Comparison of ENCODE assay signal across 14 cellular contexts in genomic region chr9:31541626-31542025, GRCh38.
A peak's percentile ranks its signal among the peaks of the same experiment; 100 is the strongest.
DNase-seq lines count a peak whose midpoint lies in the region; ATAC-seq and TF ChIP-seq lines count a peak whose summit lies in the region.
"Had no signal": no experiment of that assay in that cellular context is flagged by ENCODE, and none has a peak within 500 bp of the region (broad histone marks: within the 10 kb centered on the region; RNA-seq: fewer than 3 reads in every experiment).

No MANE protein-coding gene starts in this region.

- DNase-seq in Ammon's horn (ENCODE audit: low spot score) (peak; percentile 76), NCI-H146 treated with DMSO at 0.1 percent for 48 hours (lab: John Stamatoyannopoulos, UW; ENCODE audit: unreplicated experiment) (peak; percentile 76), esophagus muscularis mucosa (ENCODE audit: extremely low spot score) (no peak), omental fat pad (ENCODE audit: low spot score) (no peak), SIG-M5 (lab: John Stamatoyannopoulos, UW) (no peak), coronary artery (ENCODE audit: low spot score) (no peak), HT-29 (ENCODE audit: low spot score) (no peak)
- DNase-seq: activated T-cell treated with anti-CD3 and anti-CD28 coated beads, Interleukin-2, amount 50 U/mL, for 24 hours; naive B cell; NCI-H774 had no signal

- peaks cover 0 to 47% (median 46%) of the 10 kb centered on the region in 4 donors for H3K4me1 ChIP-seq in esophagus muscularis mucosa

- no peak for TF ChIP-seq CTCF in esophagus muscularis mucosa (IDR thresholded peaks at IDR 0.05)
- TF ChIP-seq CTCF in omental fat pad (IDR thresholded peaks at IDR 0.05), result no peak
- TF ChIP-seq CTCF in coronary artery (IDR thresholded peaks at IDR 0.05), result no peak

- ATAC-seq in omental fat pad (ENCODE audit: low FRiP score), result peak; percentile 42
- no peak for ATAC-seq in GM21423 (IDR thresholded peaks at IDR 0.05; ENCODE audit: unreplicated experiment)

- no peak for TF ChIP-seq EP300 in esophagus muscularis mucosa (IDR thresholded peaks at IDR 0.05)

- H3K27me3 ChIP-seq in esophagus muscularis mucosa, result no peaks in the 10 kb centered on the region
- H3K27me3 ChIP-seq: adrenal gland, sigmoid colon, upper lobe of left lung had no signal

- 41% methylated on average over 2 of the region's 2 CpGs for WGBS in esophagus muscularis mucosa

- H3K27ac ChIP-seq in esophagus muscularis mucosa (replicated peaks in 1 of 4) (peak overlapping the region; percentile 29 to 59 (median 48)), coronary artery (no peak overlapping the region)
- H3K27ac ChIP-seq: sigmoid colon had no signal

- intact Hi-C loops in esophagus muscularis mucosa (cut with DNase I), result no loop called here

- TF ChIP-seq POLR2A in esophagus muscularis mucosa (IDR thresholded peaks at IDR 0.05; ENCODE audit: low read depth), result no peak

- H3K4me3 ChIP-seq in esophagus muscularis mucosa (peak overlapping the region in 2 of 4 donors; percentile 10 to 12), coronary artery (no peak overlapping the region)
- H3K4me3 ChIP-seq: sigmoid colon, upper lobe of left lung had no signal

- H3K36me3 ChIP-seq in esophagus muscularis mucosa, result no peaks in the 10 kb centered on the region
- H3K36me3 ChIP-seq: adrenal gland, sigmoid colon, upper lobe of left lung had no signal

- H3K9me3 ChIP-seq in esophagus muscularis mucosa, result no peaks in the 10 kb centered on the region
- H3K9me3 ChIP-seq: adrenal gland, sigmoid colon, upper lobe of left lung had no signal

Comparison
In these comparisons a context has a peak if more than half of its experiments do, and no peak if none do; other contexts are left out.
1. DNase-seq: peak in Ammon's horn (single experiment) and NCI-H146 treated with DMSO at 0.1 percent for 48 hours (single experiment); none in esophagus muscularis mucosa (single experiment), omental fat pad (single experiment), SIG-M5 (single experiment), coronary artery (single experiment) and HT-29 (single experiment).
2. H3K27ac ChIP-seq: peak in esophagus muscularis mucosa (4 of 4); none in coronary artery (0 of 2).